ENCODE assay signal across 8 cellular contexts in the genomic region with DNA sequence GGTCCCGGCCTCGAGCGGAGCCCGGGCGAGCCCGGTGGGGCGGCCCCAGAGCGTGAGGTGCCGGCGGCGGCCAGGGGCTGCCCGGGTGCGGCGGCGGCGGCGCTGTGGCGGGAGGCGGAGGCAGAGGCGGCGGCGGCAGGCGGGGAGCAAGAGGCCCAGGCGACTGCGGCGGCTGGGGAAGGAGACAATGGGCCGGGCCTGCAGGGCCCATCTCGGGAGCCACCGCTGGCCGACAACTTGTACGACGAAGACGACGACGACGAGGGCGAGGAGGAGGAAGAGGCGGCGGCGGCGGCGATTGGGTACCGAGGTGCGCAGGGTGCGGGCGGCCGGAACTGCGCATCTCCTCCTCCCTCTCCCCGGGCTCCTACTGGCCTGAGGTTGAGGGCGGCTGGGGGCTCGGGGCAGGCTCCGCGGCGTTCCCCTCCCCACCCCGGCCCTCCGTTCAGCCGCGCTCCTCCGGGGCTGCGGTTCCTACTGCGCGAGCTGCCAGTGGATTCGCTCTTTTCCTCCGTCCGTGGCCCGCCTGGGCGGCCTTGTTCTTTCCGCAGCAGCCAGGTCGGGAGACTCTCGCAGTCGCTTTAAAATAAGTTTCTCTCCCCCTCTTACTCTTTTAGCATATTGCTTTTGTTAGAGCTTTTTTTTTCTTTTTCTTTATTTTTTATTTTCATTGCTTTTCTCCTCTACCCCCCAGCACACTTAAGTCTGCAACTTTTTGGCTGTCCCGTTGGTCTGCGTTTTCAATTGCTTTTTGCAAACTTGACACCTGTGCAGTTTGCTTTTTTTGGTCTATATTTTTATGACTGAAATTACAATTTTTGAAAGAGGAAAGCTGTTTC. TPM values are rescaled to one million over a fixed set of nuclear protein-coding genes. Genes with fewer than 3 reads are reported as not detected.
DNase-seq lines count a peak whose midpoint lies in the region; ATAC-seq, FAIRE-seq and TF ChIP-seq lines count a peak whose summit lies in the region.

No MANE protein-coding gene starts in this region.

- H3K9ac ChIP-seq in astrocyte (ENCODE audit: low read length) (peak overlapping the region; percentile 84), rectal smooth muscle tissue (ENCODE audit: low read length) (no peak overlapping the region)

- H3K27me3 Mint-ChIP-seq in astrocyte (ENCODE audit: low read depth, unreplicated experiment): no peaks in the 10 kb centered on the region

- TF ChIP-seq POLR2A in uterus (IDR thresholded peaks at IDR 0.05): no peak

- peak overlapping the region; percentile 98 for H3K4me2 ChIP-seq in astrocyte (ENCODE audit: low read length)

- H3K4me1 Mint-ChIP-seq in astrocyte (ENCODE audit: low read depth, unreplicated experiment): no peaks in the 10 kb centered on the region

- H3K79me2 ChIP-seq in astrocyte (ENCODE audit: insufficient read depth, low read length): peaks cover 47% of the 10 kb centered on the region

- H3K4me3 Mint-ChIP-seq in astrocyte (ENCODE audit: unreplicated experiment): peak overlapping the region; percentile 90

- H3K27me3 ChIP-seq in astrocyte (ENCODE audit: insufficient read depth, low read length) (no peaks in the 10 kb centered on the region), rectal smooth muscle tissue (ENCODE audit: control insufficient read depth, insufficient read depth, low read length) (no peaks in the 10 kb centered on the region), uterus (no peaks in the 10 kb centered on the region)

- H3K4me1 ChIP-seq in astrocyte (ENCODE audit: insufficient read depth, low read length): peaks cover 3% of the 10 kb centered on the region
- H3K4me1 ChIP-seq in rectal smooth muscle tissue (ENCODE audit: control insufficient read depth, insufficient read depth, low read length): peaks cover 6% of the 10 kb centered on the region
- peaks cover 0 to 9% of the 10 kb centered on the region in 2 donors for H3K4me1 ChIP-seq in uterus

- no peaks in the 10 kb centered on the region for H3K9me3 Mint-ChIP-seq in astrocyte (ENCODE audit: unreplicated experiment)

- peak overlapping the region; percentile 77 for H3K27ac ChIP-seq in astrocyte (ENCODE audit: low read depth, low read length)
- H3K27ac ChIP-seq in rectal smooth muscle tissue (ENCODE audit: low read depth, low read length): peak overlapping the region; percentile 83
- peak overlapping the region; percentile 90 to 98 for H3K27ac ChIP-seq in uterus

- FAIRE-seq in astrocyte (lab: Jason Lieb, UNC): no peak

- intact Hi-C loops in uterus (cut with DNase I; ENCODE audit: low total_unique reads): no loop called here

- peaks cover 8% of the 10 kb centered on the region for H3K36me3 Mint-ChIP-seq in astrocyte (ENCODE audit: low read depth, unreplicated experiment)

- peak; percentile 55 for ATAC-seq in HG02840 (IDR thresholded peaks at IDR 0.05; ENCODE audit: low FRiP score, unreplicated experiment)

- H3K4me3 ChIP-seq in astrocyte (ENCODE audit: insufficient read depth, low read depth, low read length) (peak overlapping the region; percentile 92), rectal smooth muscle tissue (ENCODE audit: low read length) (peak overlapping the region; percentile 86), uterus (peak overlapping the region; percentile 61 to 80)

- H3K9me3 ChIP-seq in astrocyte (ENCODE audit: insufficient read depth, low read depth, low read length): no peaks in the 10 kb centered on the region
- no peaks in the 10 kb centered on the region for H3K9me3 ChIP-seq in uterus

- DNase-seq in GM13977 (ENCODE audit: low spot score) (peak; percentile 87), NCI-H1417 treated with DMSO at 0.1 percent for 48 hours (lab: John Stamatoyannopoulos, UW) (peak; percentile 16), T1000 (lab: John Stamatoyannopoulos, UW) (peak; percentile 79), astrocyte (ENCODE audit: low read depth) (peak; percentile 67), hepatic stellate cell (ENCODE audit: low spot score) (peak; percentile 74), uterus (peak; percentile 69 to 71)

- TF ChIP-seq CTCF in GM13977 (IDR thresholded peaks at IDR 0.05; ENCODE audit: extremely low read depth, insufficient read depth, missing control alignments) (peak; percentile 16), astrocyte (IDR thresholded peaks at IDR 0.05; ENCODE audit: insufficient read depth, low read depth, low read length) (no peak), uterus (IDR thresholded peaks at IDR 0.05) (peak in 1 of 4 experiments; percentile 15)

- in situ Hi-C loops in GM13977 (cut with MboI; ENCODE audit: low pct_unique_long_range_greater_than_20kb, low sequenced_read_pairs, unreplicated experiment): no loop called here

- H2AFZ ChIP-seq in astrocyte (ENCODE audit: low read depth, low read length): peak overlapping the region; percentile 72

- peaks cover 27% of the 10 kb centered on the region for H4K20me1 ChIP-seq in astrocyte (ENCODE audit: insufficient read depth, low read length)

- H3K27ac Mint-ChIP-seq in astrocyte (ENCODE audit: unreplicated experiment): peak overlapping the region; percentile 78

- peaks cover 20% of the 10 kb centered on the region for H3K36me3 ChIP-seq in astrocyte (ENCODE audit: insufficient read depth, low read length)
- H3K36me3 ChIP-seq in rectal smooth muscle tissue (ENCODE audit: control insufficient read depth, insufficient read depth, low read length): peaks cover 12% of the 10 kb centered on the region
- H3K36me3 ChIP-seq in uterus: no peaks in the 10 kb centered on the region

RNA-seq across cellular contexts. Expression of gene SIRT1, which starts 0.6 kb away (rescaled TPM):
- total RNA-seq in astrocyte (11.8 and 13.3 TPM in 2 replicates), uterus (10 to 100 TPM in 3 of 4 donors, 1 to 10 TPM in 1; 9.5 to 47.7 (median 37.1) TPM)

RNA-seq across cellular contexts. Expression of gene DNAJC12, which starts 47.1 kb away (rescaled TPM):
- total RNA-seq in astrocyte (1.7 and 2.1 TPM in 2 replicates), uterus (1 to 10 TPM in 3 of 4 donors, under 1 TPM in 1; 0.77 to 8.8 (median 6.0) TPM)

Comparison
In these comparisons a context has a peak if more than half of its experiments do, and no peak if none do; other contexts are left out.
1. Peak in every context shown above with its lines: DNase-seq, ATAC-seq, H3K4me3 ChIP-seq and H3K27ac ChIP-seq.
2. DNase-seq: peak in every context shown above with its lines; median percentile 87 in GM13977; 79 in T1000; 74 in hepatic stellate cell; 70 in uterus; 67 in astrocyte; 16 in NCI-H1417 treated with DMSO at 0.1 percent for 48 hours.